26 cellular contexts compared by ENCODE assay signal in genomic region chr1:218828125-218828650, GRCh38.
"Had no signal": no experiment of that assay in that cellular context is flagged by ENCODE, and none has a peak within 500 bp of the region (broad histone marks: within the 10 kb centered on the region; RNA-seq: fewer than 3 reads in every experiment).

No MANE protein-coding gene starts in this region.

- H3K27me3 ChIP-seq: esophagus muscularis mucosa, foreskin keratinocyte, heart left ventricle, pancreas, right atrium auricular region, suprapubic skin, tibial artery, upper lobe of right lung had no signal

- H3K4me3 Mint-ChIP-seq: activated CD8-positive, alpha-beta T cell treated with anti-CD3 and anti-CD28 coated beads for 36 hours; activated T-cell treated with anti-CD3 and anti-CD28 coated beads, Interleukin-2, amount 50 U/mL, for 4 hours; activated T-helper 17 cell treated with anti-CD3 and anti-CD28 coated beads, Interleukin-2, amount 50 U/mL, for 72 hours; dendritic cell treated with granulocyte-macrophage colony-stimulating factor and Interleukin-4, amounts not matched to agents 40 ng/mL and 50 ng/mL, for 4 days; endodermal cell; naive B cell; T-helper 17 cell had no signal

- H3K9me3 Mint-ChIP-seq: activated CD8-positive, alpha-beta T cell treated with anti-CD3 and anti-CD28 coated beads for 36 hours; activated T-cell treated with anti-CD3 and anti-CD28 coated beads, Interleukin-2, amount 50 U/mL, for 4 hours; activated T-helper 17 cell treated with anti-CD3 and anti-CD28 coated beads, Interleukin-2, amount 50 U/mL, for 72 hours; dendritic cell treated with granulocyte-macrophage colony-stimulating factor and Interleukin-4, amounts not matched to agents 40 ng/mL and 50 ng/mL, for 4 days; naive B cell had no signal

- H3K36me3 Mint-ChIP-seq: naive B cell had no signal

- H3K4me3 ChIP-seq: esophagus muscularis mucosa, heart left ventricle, pancreas, psoas muscle, right atrium auricular region, smooth muscle cell, suprapubic skin, tibial artery, upper lobe of right lung had no signal

- H3K27ac Mint-ChIP-seq: activated CD8-positive, alpha-beta T cell treated with anti-CD3 and anti-CD28 coated beads for 36 hours; activated T-helper 17 cell treated with anti-CD3 and anti-CD28 coated beads, Interleukin-2, amount 50 U/mL, for 72 hours; dendritic cell treated with granulocyte-macrophage colony-stimulating factor and Interleukin-4, amounts not matched to agents 40 ng/mL and 50 ng/mL, for 4 days; endodermal cell; naive B cell; T-helper 17 cell had no signal

- H3K36me3 ChIP-seq: esophagus muscularis mucosa, heart left ventricle, pancreas, right atrium auricular region, suprapubic skin, tibial artery, upper lobe of right lung had no signal

- H3K27ac ChIP-seq: esophagus muscularis mucosa, foreskin keratinocyte, heart left ventricle, pancreas, psoas muscle, right atrium auricular region, suprapubic skin, tibial artery, upper lobe of right lung had no signal

- H3K4me1 ChIP-seq: foreskin keratinocyte, heart left ventricle, pancreas, psoas muscle, right atrium auricular region, suprapubic skin, upper lobe of right lung had no signal

- DNase-seq: activated CD4-positive, alpha-beta T cell treated with anti-CD3 and anti-CD28 coated beads, Interleukin-2, amount 50 U/mL, for 1 hour; activated CD8-positive, alpha-beta T cell treated with anti-CD3 and anti-CD28 coated beads for 36 hours; activated gamma-delta T cell treated with Interleukin-2 at 50 U/mL for 16 hours; activated naive CD4-positive, alpha-beta T cell treated with anti-CD3 and anti-CD28 coated beads, Interleukin-2, amount 50 U/mL, for 16 hours; activated T-cell treated with anti-CD3 and anti-CD28 coated beads, Interleukin-2, amount 50 U/mL, for 4 hours; amniotic stem cell; central memory CD4-positive, alpha-beta T cell; endodermal cell; foreskin keratinocyte; heart left ventricle; left ventricle myocardium superior; naive B cell; pancreas; psoas muscle; stimulated activated CD4-positive, alpha-beta T cell treated with anti-CD3 and anti-CD28 coated beads, Interleukin-2, amount 100 ng/mL, for 24 hours; stimulated activated naive CD4-positive, alpha-beta T cell; T-helper 17 cell; T1000; tibial artery; upper lobe of right lung had no signal

- ATAC-seq: activated CD8-positive, alpha-beta T cell treated with anti-CD3 and anti-CD28 coated beads for 36 hours; activated T-cell treated with anti-CD3 and anti-CD28 coated beads, Interleukin-2, amount 50 U/mL, for 4 hours; activated T-helper 17 cell treated with anti-CD3 and anti-CD28 coated beads, Interleukin-2, amount 50 U/mL, for 72 hours; foreskin keratinocyte; heart left ventricle; left ventricle myocardium superior; pancreas; psoas muscle; T-helper 17 cell; upper lobe of right lung had no signal

- FAIRE-seq: pancreas had no signal

- H3K27me3 Mint-ChIP-seq: activated CD8-positive, alpha-beta T cell treated with anti-CD3 and anti-CD28 coated beads for 36 hours; activated T-helper 17 cell treated with anti-CD3 and anti-CD28 coated beads, Interleukin-2, amount 50 U/mL, for 72 hours; dendritic cell treated with granulocyte-macrophage colony-stimulating factor and Interleukin-4, amounts not matched to agents 40 ng/mL and 50 ng/mL, for 4 days; T-helper 17 cell had no signal

- H3K4me2 ChIP-seq: smooth muscle cell had no signal

- H3K9me3 ChIP-seq: esophagus muscularis mucosa, heart left ventricle, pancreas, psoas muscle, right atrium auricular region, suprapubic skin, tibial artery, upper lobe of right lung had no signal

- H3K4me1 Mint-ChIP-seq: activated T-helper 17 cell treated with anti-CD3 and anti-CD28 coated beads, Interleukin-2, amount 50 U/mL, for 72 hours; naive B cell; T-helper 17 cell had no signal
